1 cellular context compared by ENCODE assay signal in the genomic region with DNA sequence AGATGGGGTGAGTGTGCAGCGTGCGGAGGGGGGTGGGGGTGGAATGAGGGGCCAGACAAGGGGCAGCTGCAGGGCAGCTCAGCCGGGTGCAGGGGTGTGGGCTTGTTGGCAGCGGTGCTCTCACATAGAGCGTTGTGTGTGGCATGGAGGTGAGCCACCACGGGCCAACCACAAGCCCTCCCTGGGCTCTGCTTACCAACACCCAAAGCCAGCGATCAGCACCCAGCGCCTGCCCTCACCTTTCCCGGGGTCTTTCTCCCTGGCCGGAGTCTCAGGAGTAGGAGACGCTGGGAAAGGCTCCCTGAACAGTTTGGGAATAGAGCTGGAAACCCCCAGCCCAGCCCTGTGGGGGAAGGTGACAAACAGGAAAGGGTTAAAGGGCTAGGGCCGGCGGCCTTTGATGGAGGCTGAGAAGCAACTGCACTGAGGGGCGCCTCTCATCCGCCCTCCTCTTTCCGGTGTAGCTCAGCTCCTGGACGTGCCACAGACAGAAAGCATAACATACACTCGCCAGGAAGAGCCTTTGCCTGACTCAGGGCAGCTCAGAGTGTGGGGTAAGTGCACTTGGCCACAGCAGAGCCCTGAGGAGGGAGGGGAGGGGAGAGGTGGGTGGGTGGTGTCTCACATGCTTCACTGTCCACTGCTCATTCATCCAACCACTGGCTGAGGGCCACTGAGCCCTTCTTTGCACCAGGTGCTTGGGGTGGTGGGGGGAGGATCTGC.
A peak's percentile ranks its signal among the peaks of the same experiment; 100 is the strongest.
TF ChIP-seq lines count a peak whose summit lies in the region.

No MANE protein-coding gene starts in this region.

TF ChIP-seq in HepG2, 621 proteins besides CTCF, POLR2A, EP300 and RAD21 (continued from another document):
- TF ChIP-seq, protein P1, sequence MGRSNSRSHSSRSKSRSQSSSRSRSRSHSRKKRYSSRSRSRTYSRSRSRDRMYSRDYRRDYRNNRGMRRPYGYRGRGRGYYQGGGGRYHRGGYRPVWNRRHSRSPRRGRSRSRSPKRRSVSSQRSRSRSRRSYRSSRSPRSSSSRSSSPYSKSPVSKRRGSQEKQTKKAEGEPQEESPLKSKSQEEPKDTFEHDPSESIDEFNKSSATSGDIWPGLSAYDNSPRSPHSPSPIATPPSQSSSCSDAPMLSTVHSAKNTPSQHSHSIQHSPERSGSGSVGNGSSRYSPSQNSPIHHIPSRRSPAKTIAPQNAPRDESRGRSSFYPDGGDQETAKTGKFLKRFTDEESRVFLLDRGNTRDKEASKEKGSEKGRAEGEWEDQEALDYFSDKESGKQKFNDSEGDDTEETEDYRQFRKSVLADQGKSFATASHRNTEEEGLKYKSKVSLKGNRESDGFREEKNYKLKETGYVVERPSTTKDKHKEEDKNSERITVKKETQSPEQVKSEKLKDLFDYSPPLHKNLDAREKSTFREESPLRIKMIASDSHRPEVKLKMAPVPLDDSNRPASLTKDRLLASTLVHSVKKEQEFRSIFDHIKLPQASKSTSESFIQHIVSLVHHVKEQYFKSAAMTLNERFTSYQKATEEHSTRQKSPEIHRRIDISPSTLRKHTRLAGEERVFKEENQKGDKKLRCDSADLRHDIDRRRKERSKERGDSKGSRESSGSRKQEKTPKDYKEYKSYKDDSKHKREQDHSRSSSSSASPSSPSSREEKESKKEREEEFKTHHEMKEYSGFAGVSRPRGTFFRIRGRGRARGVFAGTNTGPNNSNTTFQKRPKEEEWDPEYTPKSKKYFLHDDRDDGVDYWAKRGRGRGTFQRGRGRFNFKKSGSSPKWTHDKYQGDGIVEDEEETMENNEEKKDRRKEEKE (IDR thresholded peaks at IDR 0.05) = no peak
- no peak for TF ChIP-seq ZNF460 (CRISPR knock-in tag; IDR thresholded peaks at IDR 0.05; ENCODE audit: borderline replicate concordance)
- TF ChIP-seq GFI1 (CRISPR knock-in tag; IDR thresholded peaks at IDR 0.05; ENCODE audit: borderline replicate concordance) = no peak; the same call in 1 of the 2 replicates
- no peak for TF ChIP-seq ZNF33A (CRISPR knock-in tag; IDR thresholded peaks at IDR 0.05; ENCODE audit: borderline replicate concordance)
- TF ChIP-seq ZNF713 (CRISPR knock-in tag; IDR thresholded peaks at IDR 0.05) = 0 out of 2 replicates have a peak, but pooled peaks have one; percentile 56
- peak; percentile 32; the same call in 1 of the 2 replicates for TF ChIP-seq PHF8 (CRISPR knock-in tag; IDR thresholded peaks at IDR 0.05)
- TF ChIP-seq, protein P2, sequence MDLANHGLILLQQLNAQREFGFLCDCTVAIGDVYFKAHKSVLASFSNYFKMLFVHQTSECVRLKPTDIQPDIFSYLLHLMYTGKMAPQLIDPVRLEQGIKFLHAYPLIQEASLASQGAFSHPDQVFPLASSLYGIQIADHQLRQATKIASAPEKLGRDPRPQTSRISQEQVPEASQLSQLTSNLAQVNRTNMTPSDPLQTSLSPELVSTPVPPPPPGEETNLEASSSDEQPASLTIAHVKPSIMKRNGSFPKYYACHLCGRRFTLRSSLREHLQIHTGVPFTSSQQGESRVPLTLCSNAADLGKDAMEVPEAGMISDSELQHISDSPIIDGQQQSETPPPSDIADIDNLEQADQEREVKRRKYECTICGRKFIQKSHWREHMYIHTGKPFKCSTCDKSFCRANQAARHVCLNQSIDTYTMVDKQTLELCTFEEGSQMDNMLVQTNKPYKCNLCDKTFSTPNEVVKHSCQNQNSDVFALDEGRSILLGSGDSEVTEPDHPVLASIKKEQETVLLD (CRISPR knock-in tag; IDR thresholded peaks at IDR 0.05; ENCODE audit: low read depth) = no peak
- peak; percentile 38; the same call in 1 of the 2 replicates for TF ChIP-seq ZNF777 (CRISPR knock-in tag; IDR thresholded peaks at IDR 0.05)
- no peak for TF ChIP-seq MEIS2 (CRISPR knock-in tag; IDR thresholded peaks at IDR 0.05)
- TF ChIP-seq, protein P3, sequence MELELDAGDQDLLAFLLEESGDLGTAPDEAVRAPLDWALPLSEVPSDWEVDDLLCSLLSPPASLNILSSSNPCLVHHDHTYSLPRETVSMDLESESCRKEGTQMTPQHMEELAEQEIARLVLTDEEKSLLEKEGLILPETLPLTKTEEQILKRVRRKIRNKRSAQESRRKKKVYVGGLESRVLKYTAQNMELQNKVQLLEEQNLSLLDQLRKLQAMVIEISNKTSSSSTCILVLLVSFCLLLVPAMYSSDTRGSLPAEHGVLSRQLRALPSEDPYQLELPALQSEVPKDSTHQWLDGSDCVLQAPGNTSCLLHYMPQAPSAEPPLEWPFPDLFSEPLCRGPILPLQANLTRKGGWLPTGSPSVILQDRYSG (CRISPR knock-in tag; IDR thresholded peaks at IDR 0.05) = no peak
- TF ChIP-seq FOXC1 (CRISPR knock-in tag; IDR thresholded peaks at IDR 0.05; ENCODE audit: borderline replicate concordance) = no peak
- TF ChIP-seq, protein P4, sequence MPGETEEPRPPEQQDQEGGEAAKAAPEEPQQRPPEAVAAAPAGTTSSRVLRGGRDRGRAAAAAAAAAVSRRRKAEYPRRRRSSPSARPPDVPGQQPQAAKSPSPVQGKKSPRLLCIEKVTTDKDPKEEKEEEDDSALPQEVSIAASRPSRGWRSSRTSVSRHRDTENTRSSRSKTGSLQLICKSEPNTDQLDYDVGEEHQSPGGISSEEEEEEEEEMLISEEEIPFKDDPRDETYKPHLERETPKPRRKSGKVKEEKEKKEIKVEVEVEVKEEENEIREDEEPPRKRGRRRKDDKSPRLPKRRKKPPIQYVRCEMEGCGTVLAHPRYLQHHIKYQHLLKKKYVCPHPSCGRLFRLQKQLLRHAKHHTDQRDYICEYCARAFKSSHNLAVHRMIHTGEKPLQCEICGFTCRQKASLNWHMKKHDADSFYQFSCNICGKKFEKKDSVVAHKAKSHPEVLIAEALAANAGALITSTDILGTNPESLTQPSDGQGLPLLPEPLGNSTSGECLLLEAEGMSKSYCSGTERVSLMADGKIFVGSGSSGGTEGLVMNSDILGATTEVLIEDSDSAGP (CRISPR knock-in tag; IDR thresholded peaks at IDR 0.05; ENCODE audit: borderline replicate concordance) = peak; percentile 7
- peak; percentile 5; the same call in 1 of the 2 replicates for TF ChIP-seq GATAD1 (CRISPR knock-in tag; IDR thresholded peaks at IDR 0.05)
- TF ChIP-seq TEAD2 (CRISPR knock-in tag; IDR thresholded peaks at IDR 0.05) = no peak
- no peak for TF ChIP-seq BRD4 (CRISPR knock-in tag; IDR thresholded peaks at IDR 0.05)
- no peak for TF ChIP-seq NRL (CRISPR knock-in tag; IDR thresholded peaks at IDR 0.05; ENCODE audit: borderline replicate concordance)
- TF ChIP-seq, protein P5, sequence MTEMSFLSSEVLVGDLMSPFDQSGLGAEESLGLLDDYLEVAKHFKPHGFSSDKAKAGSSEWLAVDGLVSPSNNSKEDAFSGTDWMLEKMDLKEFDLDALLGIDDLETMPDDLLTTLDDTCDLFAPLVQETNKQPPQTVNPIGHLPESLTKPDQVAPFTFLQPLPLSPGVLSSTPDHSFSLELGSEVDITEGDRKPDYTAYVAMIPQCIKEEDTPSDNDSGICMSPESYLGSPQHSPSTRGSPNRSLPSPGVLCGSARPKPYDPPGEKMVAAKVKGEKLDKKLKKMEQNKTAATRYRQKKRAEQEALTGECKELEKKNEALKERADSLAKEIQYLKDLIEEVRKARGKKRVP (CRISPR knock-in tag; IDR thresholded peaks at IDR 0.05) = no peak
- peak; percentile 24 for TF ChIP-seq YY1 (IDR thresholded peaks at IDR 0.05; ENCODE audit: insufficient read depth, insufficient replicate concordance, low read depth, low read length)
- TF ChIP-seq PPARG (CRISPR knock-in tag; conservative IDR thresholded peaks at IDR 0.05) = no peak
- TF ChIP-seq ZNF547 (CRISPR knock-in tag; IDR thresholded peaks at IDR 0.05) = no peak
- TF ChIP-seq, protein P6, sequence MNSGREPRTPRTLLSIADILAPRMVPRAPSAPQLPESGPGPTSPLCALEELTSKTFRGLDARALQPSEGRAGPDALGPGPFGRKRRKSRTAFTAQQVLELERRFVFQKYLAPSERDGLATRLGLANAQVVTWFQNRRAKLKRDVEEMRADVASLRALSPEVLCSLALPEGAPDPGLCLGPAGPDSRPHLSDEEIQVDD (CRISPR knock-in tag; IDR thresholded peaks at IDR 0.05; ENCODE audit: borderline replicate concordance) = no peak
